Comparison of ENCODE assay signal across 14 cellular contexts in the genomic region with DNA sequence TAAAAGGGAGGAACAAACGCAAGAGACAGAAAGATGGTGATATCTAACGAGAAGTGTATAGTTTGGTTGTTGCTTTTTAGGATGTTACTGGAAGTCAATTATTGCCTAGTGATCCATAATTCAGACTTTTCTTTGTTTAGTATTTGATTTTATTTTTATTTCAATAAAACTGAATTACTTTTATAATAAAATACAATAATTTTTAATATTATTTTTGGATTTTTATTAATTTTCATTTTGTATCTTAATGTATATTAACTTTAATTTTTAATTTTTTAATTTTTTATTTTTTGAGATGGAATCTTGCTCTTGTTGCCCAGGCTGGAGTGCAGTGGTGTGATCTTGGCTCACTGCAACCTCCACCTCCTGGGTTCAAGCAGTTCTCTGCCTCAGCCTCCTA. TPM values are rescaled to one million over a fixed set of nuclear protein-coding genes. Genes with fewer than 3 reads are reported as not detected.
DNase-seq lines count a peak whose midpoint lies in the region; ATAC-seq, FAIRE-seq and TF ChIP-seq lines count a peak whose summit lies in the region.
"Had no signal": no experiment of that assay in that cellular context is flagged by ENCODE, and none has a peak within 500 bp of the region (broad histone marks: within the 10 kb centered on the region; RNA-seq: fewer than 3 reads in every experiment).

No MANE protein-coding gene starts in this region.

- H3K4me3 ChIP-seq in endodermal cell (ENCODE audit: low read length) (no peak overlapping the region), transverse colon (no peak overlapping the region), A673 (ENCODE audit: low read depth, low read length, poor library complexity, severe bottlenecking) (no peak overlapping the region)

- H3K36me3 Mint-ChIP-seq in endodermal cell (ENCODE audit: low read depth), result peaks cover 64% of the 10 kb centered on the region

- in situ Hi-C loops in transverse colon (cut with MboI; ENCODE audit: low pct_ligation_motif_present in 1 of 4, low pct_unique_long_range_greater_than_20kb in 1 of 4, low sequenced_read_pairs in 3 of 4), result no loop called here

- no peak for TF ChIP-seq POLR2A in transverse colon (IDR thresholded peaks at IDR 0.05)

- no peak overlapping the region for H3K9ac ChIP-seq in endodermal cell (ENCODE audit: extremely low read depth, low read length, poor library complexity, severe bottlenecking)

- DNase-seq in endodermal cell (no peak), transverse colon (no peak), A673 (ENCODE audit: low spot score) (no peak), T1000 (lab: John Stamatoyannopoulos, UW) (no peak)
- DNase-seq: AML-193; CD4-positive, alpha-beta T cell; DMS153; DMS79; GF-D8; HCEC 1CT had no signal

- 98% methylated on average over 2 of the region's 2 CpGs; no CpG with 5 or more reads in 1 of the 2 experiments for WGBS in endodermal cell (ENCODE audit: insufficient coverage in 1 of 2, insufficient read length in 1 of 2), 2 experiments
- 93 to 98% methylated on average over 2 of the region's 2 CpGs for WGBS in transverse colon (ENCODE audit: low coverage in 1 of 2), 2 donors

- peak overlapping the region; percentile 68 for H3K27ac Mint-ChIP-seq in endodermal cell
- H3K27ac Mint-ChIP-seq: CD4-positive, alpha-beta T cell had no signal

- no TSS peak for BruUV-seq in A673 (replicated peaks; lab: Mats Ljungman, UMichigan)

- ATAC-seq in GM21723 (IDR thresholded peaks at IDR 0.05; ENCODE audit: unreplicated experiment), result no peak

- no peaks in the 10 kb centered on the region for H3K27me3 ChIP-seq in endodermal cell (ENCODE audit: control insufficient read depth, insufficient read depth, low read length, poor library complexity, severe bottlenecking)
- no peaks in the 10 kb centered on the region for H3K27me3 ChIP-seq in transverse colon
- no peaks in the 10 kb centered on the region for H3K27me3 ChIP-seq in A673 (replicated peaks; ENCODE audit: insufficient read depth, low read depth, low read length, poor library complexity)

- H3K27ac ChIP-seq in endodermal cell (ENCODE audit: low read depth, low read length) (no peak overlapping the region), transverse colon (peak overlapping the region; percentile 68 to 80 (median 74)), A673 (ENCODE audit: low read depth, low read length, poor library complexity, severe bottlenecking) (no peak overlapping the region)
- H3K27ac ChIP-seq: C4-2B had no signal

- H3K4me3 Mint-ChIP-seq in endodermal cell, result no peak overlapping the region
- H3K4me3 Mint-ChIP-seq: CD4-positive, alpha-beta T cell had no signal

- H3K27me3 Mint-ChIP-seq in endodermal cell (ENCODE audit: insufficient read depth), result no peaks in the 10 kb centered on the region
- H3K27me3 Mint-ChIP-seq: CD4-positive, alpha-beta T cell had no signal

- no peak for TF ChIP-seq EP300 in transverse colon (IDR thresholded peaks at IDR 0.05; ENCODE audit: low read depth)

- peaks cover 2% of the 10 kb centered on the region for H3K4me1 Mint-ChIP-seq in endodermal cell

- no peak for TF ChIP-seq CTCF in endodermal cell (conservative IDR thresholded peaks at IDR 0.05)
- TF ChIP-seq CTCF in transverse colon (IDR thresholded peaks at IDR 0.05), result no peak
- TF ChIP-seq CTCF in A673 (conservative IDR thresholded peaks at IDR 0.05; ENCODE audit: low read depth, low read length), result no peak

- H3K9me3 ChIP-seq in endodermal cell (ENCODE audit: control insufficient read depth, low read length), result peaks cover 25% of the 10 kb centered on the region
- no peaks in the 10 kb centered on the region for H3K9me3 ChIP-seq in transverse colon
- H3K9me3 ChIP-seq in A673 (ENCODE audit: low read depth, low read length, poor library complexity, severe bottlenecking), result no peaks in the 10 kb centered on the region

- peaks cover 21% of the 10 kb centered on the region for H3K9me3 Mint-ChIP-seq in endodermal cell
- H3K9me3 Mint-ChIP-seq: CD4-positive, alpha-beta T cell had no signal

- POLR2A ChIA-PET in A673 (lab: Charles Lee; ENCODE audit: low non-redundant PET), result no interaction called here

- CTCF ChIA-PET in A673 (lab: Charles Lee), result no interaction called here

- intact Hi-C loops in transverse colon (cut with DNase I; ENCODE audit: low total_unique reads) (no loop called here), A673 (cut with micrococcal nuclease; ENCODE audit: unreplicated experiment) (no loop called here)

- FAIRE-seq in G401.6 (lab: Jason Lieb, UNC) (peak; percentile 37), TTC549 (lab: Jason Lieb, UNC) (peak; percentile 76)

- H3K36me3 ChIP-seq in endodermal cell (ENCODE audit: control insufficient read depth, insufficient read depth, low read length), result peaks cover 51% of the 10 kb centered on the region
- H3K36me3 ChIP-seq in transverse colon, result no peaks in the 10 kb centered on the region
- H3K36me3 ChIP-seq in A673 (ENCODE audit: insufficient read depth, low read length, poor library complexity, severe bottlenecking), result no peaks in the 10 kb centered on the region

- H3K4me1 ChIP-seq in endodermal cell (ENCODE audit: control insufficient read depth, insufficient read depth, low read length) (no peaks in the 10 kb centered on the region), transverse colon (peaks cover 0 to 7% (median 3%) of the 10 kb centered on the region in 4 donors), A673 (ENCODE audit: insufficient read depth, low read length, poor library complexity, severe bottlenecking) (peaks cover 5% of the 10 kb centered on the region)

RNA-seq across cellular contexts. Expression of a gene that starts 55.6 kb away (rescaled TPM):
- 100 to 1,000 TPM; 138 to 154 TPM for total RNA-seq in endodermal cell
- polyA plus RNA-seq in endodermal cell (2013, experiment 1 of 2), result 77.1 TPM
- polyA plus RNA-seq in endodermal cell (2013, experiment 2 of 2), result 69.4 TPM
- total RNA-seq in transverse colon, result 10 to 100 TPM; 40.0 to 73.2 (median 54.3) TPM
- 57.1 and 70.1 TPM in 2 replicates for total RNA-seq in A673 (2021)

Comparison
In these comparisons a context has a peak if more than half of its experiments do, and no peak if none do; other contexts are left out.
1. H3K27ac ChIP-seq: peak in transverse colon (4 of 4); none in endodermal cell (single experiment) and A673 (single experiment).